ENCODE assay signal across 21 cellular contexts in the genomic region with DNA sequence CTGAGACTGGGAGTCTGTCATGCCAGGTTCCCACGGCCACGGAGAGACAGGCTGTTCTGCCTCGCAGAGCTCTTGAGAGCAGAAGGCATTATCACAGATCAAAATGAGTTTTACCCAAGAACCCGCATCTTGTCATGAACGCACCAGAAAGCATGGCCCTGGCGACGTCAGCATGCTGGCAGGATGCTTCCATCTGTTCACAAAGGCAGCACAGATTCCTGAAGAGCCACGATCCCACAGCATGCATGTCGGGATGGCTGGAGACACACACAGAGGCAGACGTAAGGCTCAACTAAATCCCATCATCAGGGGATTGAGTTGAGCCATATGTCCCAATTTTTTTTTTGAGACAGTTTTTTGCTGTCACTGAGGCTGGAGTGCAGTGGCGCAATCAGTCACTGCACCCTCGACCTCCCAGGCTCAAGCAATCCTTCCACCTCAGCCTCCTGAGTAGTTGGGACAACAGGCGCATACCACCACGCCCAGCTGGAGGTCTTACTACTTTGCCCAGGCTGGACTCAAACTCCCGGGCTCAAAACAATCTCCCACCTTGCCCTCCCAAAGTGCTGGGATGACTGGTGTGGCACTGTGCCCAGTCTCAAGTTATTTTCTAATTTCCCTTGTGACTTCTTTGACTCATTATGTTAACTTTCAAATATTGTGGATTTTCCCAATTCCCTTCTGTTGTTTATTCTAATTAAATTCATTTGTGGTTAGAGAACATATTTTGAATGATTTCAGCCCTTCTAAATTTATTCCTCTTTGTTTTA. TPM values are rescaled to one million over a fixed set of nuclear protein-coding genes. Genes with fewer than 3 reads are reported as not detected.
DNase-seq lines count a peak whose midpoint lies in the region; ATAC-seq, FAIRE-seq and TF ChIP-seq lines count a peak whose summit lies in the region.
"Had no signal": no experiment of that assay in that cellular context is flagged by ENCODE, and none has a peak within 500 bp of the region (broad histone marks: within the 10 kb centered on the region; RNA-seq: fewer than 3 reads in every experiment).

No MANE protein-coding gene starts in this region.

- DNase-seq in D341Med (ENCODE audit: low spot score), result peak; percentile 83
- DNase-seq in NCI-H1694 (lab: John Stamatoyannopoulos, UW), result peak; percentile 88
- DNase-seq in mesenchymal stem cell, result peak; percentile 46
- no peak for DNase-seq in urothelium cell line (ENCODE audit: low spot score)
- no peak for DNase-seq in dermis blood vessel endothelial cell
- DNase-seq in NCI-H187 treated with DMSO at 0.1 percent for 48 hours (lab: John Stamatoyannopoulos, UW), result no peak
- DNase-seq: activated CD4-positive, alpha-beta T cell treated with anti-CD3 and anti-CD28 coated beads, Interleukin-2, amount 50 U/mL, for 1 hour; activated T-cell treated with anti-CD3 and anti-CD28 coated beads, Interleukin-2, amount 50 U/mL, for 24 hours; DMS79 treated with DMSO at 0.1 percent for 48 hours; SJCRH30; stimulated activated CD4-positive, alpha-beta T cell treated with anti-CD3 and anti-CD28 coated beads, Interleukin-2, amount 100 ng/mL, for 24 hours; T-helper 9 cell had no signal

- no peak overlapping the region for H3K4me2 ChIP-seq in mesenchymal stem cell (ENCODE audit: low read length, poor library complexity, severe bottlenecking)

- H2AK5ac ChIP-seq in mesenchymal stem cell (ENCODE audit: low read length, severe bottlenecking), result no peak overlapping the region

- peaks cover 25% of the 10 kb centered on the region for H3K36me3 Mint-ChIP-seq in brain
- H3K36me3 Mint-ChIP-seq: memory B cell had no signal

- ATAC-seq in GM21528 (IDR thresholded peaks at IDR 0.05; ENCODE audit: low FRiP score, unreplicated experiment), result no peak
- ATAC-seq: right cardiac atrium had no signal

- H3K79me1 ChIP-seq in mesenchymal stem cell (replicated peaks; ENCODE audit: low read length, poor library complexity, severe bottlenecking), result peaks cover 4% of the 10 kb centered on the region

- no peak overlapping the region for H3K18ac ChIP-seq in mesenchymal stem cell (ENCODE audit: low read depth in 1 of 2, low read length in 2 of 2)

- H2AFZ ChIP-seq in mesenchymal stem cell (ENCODE audit: low read depth, low read length), result no peak overlapping the region

- no peak overlapping the region for H2BK5ac ChIP-seq in mesenchymal stem cell (ENCODE audit: low read depth, low read length, poor library complexity, severe bottlenecking)

- no peaks in the 10 kb centered on the region for H3K9me3 ChIP-seq in mesenchymal stem cell (ENCODE audit: control insufficient read depth, low read length)
- H3K9me3 ChIP-seq: neutrophil, SJCRH30, thoracic aorta had no signal

- no peak overlapping the region for H2BK12ac ChIP-seq in mesenchymal stem cell (ENCODE audit: low read length in 2 of 2)

- TF ChIP-seq CTCF in brain (conservative IDR thresholded peaks at IDR 0.05), result no peak

- H3K9ac ChIP-seq in mesenchymal stem cell (ENCODE audit: low read length), result no peak overlapping the region

- no peaks in the 10 kb centered on the region for H3K27me3 Mint-ChIP-seq in brain
- H3K27me3 Mint-ChIP-seq: activated naive CD4-positive, alpha-beta T cell treated with anti-CD3 and anti-CD28 coated beads, Interleukin-2, amount 50 U/mL, for 24 hours; activated T-cell treated with anti-CD3 and anti-CD28 coated beads, Interleukin-2, amount 50 U/mL, for 24 hours; memory B cell had no signal

- no peak overlapping the region for H4K8ac ChIP-seq in mesenchymal stem cell (ENCODE audit: low read length)

- H3K36me3 ChIP-seq in mesenchymal stem cell (ENCODE audit: control insufficient read depth in 1 of 2, insufficient read depth in 2 of 2, low read depth in 1 of 2, low read length in 2 of 2), result peaks cover 4 to 8% of the 10 kb centered on the region in 2 experiments
- H3K36me3 ChIP-seq: thoracic aorta had no signal

- no peaks in the 10 kb centered on the region for H3K27me3 ChIP-seq in mesenchymal stem cell (ENCODE audit: control insufficient read depth in 1 of 2, insufficient read depth in 1 of 2, low read length in 2 of 2)
- H3K27me3 ChIP-seq: neutrophil, SJCRH30 had no signal

- H3K14ac ChIP-seq in mesenchymal stem cell (ENCODE audit: low read length in 2 of 2), result no peak overlapping the region

- peak overlapping the region; percentile 39 for H4K91ac ChIP-seq in mesenchymal stem cell (ENCODE audit: low read length)

- H3K27ac ChIP-seq in mesenchymal stem cell (ENCODE audit: low read length, poor library complexity, severe bottlenecking), result no peak overlapping the region
- H3K27ac ChIP-seq: C4-2B, neutrophil, SJCRH30, thoracic aorta had no signal

- peak overlapping the region in 3 of 5 experiments; percentile 85 to 89 (median 87) for H3K27ac Mint-ChIP-seq in brain
- H3K27ac Mint-ChIP-seq: activated naive CD4-positive, alpha-beta T cell treated with anti-CD3 and anti-CD28 coated beads, Interleukin-2, amount 50 U/mL, for 24 hours; activated T-cell treated with anti-CD3 and anti-CD28 coated beads, Interleukin-2, amount 50 U/mL, for 24 hours; memory B cell had no signal

- H3K4ac ChIP-seq in mesenchymal stem cell (ENCODE audit: low read depth in 1 of 2, low read length in 2 of 2), result no peak overlapping the region

- H3K4me1 Mint-ChIP-seq in brain, result no peaks in the 10 kb centered on the region
- H3K4me1 Mint-ChIP-seq: activated naive CD4-positive, alpha-beta T cell treated with anti-CD3 and anti-CD28 coated beads, Interleukin-2, amount 50 U/mL, for 24 hours; memory B cell had no signal

- WGBS in mesenchymal stem cell, result 94% methylated on average over 15 of the region's 15 CpGs

- peak overlapping the region in 2 of 5 experiments; percentile 22 to 69 for H3K4me3 Mint-ChIP-seq in brain
- H3K4me3 Mint-ChIP-seq: activated naive CD4-positive, alpha-beta T cell treated with anti-CD3 and anti-CD28 coated beads, Interleukin-2, amount 50 U/mL, for 24 hours; activated T-cell treated with anti-CD3 and anti-CD28 coated beads, Interleukin-2, amount 50 U/mL, for 24 hours; memory B cell had no signal

- H3K23ac ChIP-seq in mesenchymal stem cell (ENCODE audit: low read length in 2 of 2), result no peak overlapping the region

- H3K9me3 Mint-ChIP-seq in brain, result no peaks in the 10 kb centered on the region
- H3K9me3 Mint-ChIP-seq: activated naive CD4-positive, alpha-beta T cell treated with anti-CD3 and anti-CD28 coated beads, Interleukin-2, amount 50 U/mL, for 24 hours; activated T-cell treated with anti-CD3 and anti-CD28 coated beads, Interleukin-2, amount 50 U/mL, for 24 hours; memory B cell had no signal

- FAIRE-seq in urothelium cell line (lab: Jason Lieb, UNC), result no peak
- FAIRE-seq: islet of Langerhans had no signal

- H2BK120ac ChIP-seq in mesenchymal stem cell (ENCODE audit: low read depth, low read length), result no peak overlapping the region

- no peak overlapping the region for H3K4me3 ChIP-seq in mesenchymal stem cell (ENCODE audit: insufficient read depth in 1 of 2, low read depth in 1 of 2, low read length in 2 of 2)
- H3K4me3 ChIP-seq: SJCRH30, thoracic aorta had no signal

- H3K4me1 ChIP-seq in mesenchymal stem cell (ENCODE audit: control insufficient read depth, insufficient read depth, low read depth, low read length), result peaks cover 1% of the 10 kb centered on the region
- H3K4me1 ChIP-seq: SJCRH30 had no signal

- no peak overlapping the region for H2BK15ac ChIP-seq in mesenchymal stem cell (ENCODE audit: low read depth, poor library complexity, severe bottlenecking)

RNA-seq across cellular contexts. Expression of gene FANCA, which starts 11.1 kb away (rescaled TPM):
- polyA plus RNA-seq in brain (ENCODE audit: insufficient read depth, low read depth, low replicate concordance), result 22.1 TPM
- polyA plus RNA-seq in mesenchymal stem cell (2013, experiment 1 of 2), result 3.3 TPM
- polyA plus RNA-seq in mesenchymal stem cell (2013, experiment 2 of 2), result 2.3 TPM
- total RNA-seq in dermis blood vessel endothelial cell, result 16.8 and 17.3 TPM in 2 replicates

RNA-seq across cellular contexts. Expression of gene SPIRE2, which starts 23.0 kb away (rescaled TPM):
- polyA plus RNA-seq in brain (ENCODE audit: insufficient read depth, low read depth, low replicate concordance), result 14.9 TPM
- polyA plus RNA-seq in mesenchymal stem cell (2013, experiment 1 of 2), result 1.4 TPM
- polyA plus RNA-seq in mesenchymal stem cell (2013, experiment 2 of 2), result 1.3 TPM
- total RNA-seq in dermis blood vessel endothelial cell, result 2.1 and 2.7 TPM in 2 replicates

Comparison
In these comparisons a context has a peak if more than half of its experiments do, and no peak if none do; other contexts are left out.
1. DNase-seq: peak in D341Med (single experiment), NCI-H1694 (single experiment) and mesenchymal stem cell (single experiment); none in urothelium cell line (single experiment), dermis blood vessel endothelial cell (single experiment) and NCI-H187 treated with DMSO at 0.1 percent for 48 hours (single experiment).